18 cellular contexts compared by ENCODE assay signal in the genomic region with DNA sequence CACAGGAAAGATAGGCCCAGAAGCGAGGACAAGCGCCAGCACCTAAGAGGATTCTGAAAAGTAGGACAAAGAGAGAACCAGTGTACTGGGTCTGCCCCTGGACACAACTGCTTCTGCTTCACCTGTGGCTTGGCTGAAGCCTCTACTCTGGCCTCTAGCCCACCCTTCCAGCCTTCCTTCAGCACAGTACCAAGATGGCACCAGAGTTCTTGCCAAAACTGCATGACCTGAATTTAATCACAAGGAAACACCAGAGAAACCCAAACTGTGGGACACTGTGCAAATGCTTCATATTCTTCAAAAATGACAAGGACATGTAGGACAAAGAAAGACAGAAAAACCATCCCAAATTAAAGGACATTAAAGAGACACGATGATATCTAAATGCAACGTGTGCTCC.
DNase-seq lines count a peak whose midpoint lies in the region; FAIRE-seq lines count a peak whose summit lies in the region.
"Had no signal": no experiment of that assay in that cellular context is flagged by ENCODE, and none has a peak within 500 bp of the region (broad histone marks: within the 10 kb centered on the region; RNA-seq: fewer than 3 reads in every experiment).

No MANE protein-coding gene starts in this region.

- no peak overlapping the region for H3K9ac ChIP-seq in BLaER1
- H3K9ac ChIP-seq in neuronal stem cell (ENCODE audit: low read depth, low read length, poor library complexity): peak overlapping the region; percentile 24

- no CpG with 5 or more reads among the region's 4 CpGs for WGBS in neuronal stem cell (ENCODE audit: extremely low coverage in 2 of 2, insufficient read length in 2 of 2, insufficient replicate concordance in 1 of 2), 2 donors

- peaks cover 0 to 2% (median 2%) of the 10 kb centered on the region in 3 donors for H3K27me3 Mint-ChIP-seq in immature natural killer cell (ENCODE audit: low read depth in 3 of 3)
- H3K27me3 Mint-ChIP-seq: CD4-positive, CD25-positive, alpha-beta regulatory T cell had no signal

- DNase-seq in G401 (ENCODE audit: low spot score) (peak; percentile 72), immature natural killer cell (no peak), neuronal stem cell (ENCODE audit: low spot score) (no peak), HTR-8/SVneo (ENCODE audit: insufficient read length, low spot score) (no peak), NCI-H2171 treated with DMSO at 0.1 percent for 48 hours (lab: John Stamatoyannopoulos, UW) (no peak)
- DNase-seq in stimulated activated CD4-positive, alpha-beta T cell treated with anti-CD3 and anti-CD28 coated beads, Interleukin-15, amount 100 ng/mL, for 24 hours: no peak
- DNase-seq: Caco-2; CD4-positive, CD25-positive, alpha-beta regulatory T cell; CD8-positive, alpha-beta T cell; DMS153; DMS79; EL; GF-D8; H9 had no signal

- H3K4me3 Mint-ChIP-seq in immature natural killer cell: peak overlapping the region in 1 of 5 donors; percentile 66
- H3K4me3 Mint-ChIP-seq: CD4-positive, CD25-positive, alpha-beta regulatory T cell; CD8-positive, alpha-beta T cell; H9 had no signal

- peaks cover 42% of the 10 kb centered on the region for H3K4me1 ChIP-seq in BLaER1
- H3K4me1 ChIP-seq in neuronal stem cell (ENCODE audit: control insufficient read depth in 2 of 2, insufficient read depth in 1 of 2, low read depth in 1 of 2, low read length in 2 of 2): peaks cover 2 to 11% of the 10 kb centered on the region in 2 donors

- in situ Hi-C loops in G401 (cut with HindIII; ENCODE audit: low sequenced_read_pairs): no loop called here

- H3K36me3 ChIP-seq in BLaER1: peaks cover 85% of the 10 kb centered on the region
- H3K36me3 ChIP-seq in neuronal stem cell (replicated peaks in 1 of 2; ENCODE audit: control insufficient read depth in 2 of 2, insufficient read depth in 2 of 2, low read length in 2 of 2): peaks cover 19 to 85% of the 10 kb centered on the region in 2 donors

- no peak overlapping the region for H2AK5ac ChIP-seq in neuronal stem cell (ENCODE audit: low read depth, low read length)

- no peak overlapping the region for H2BK15ac ChIP-seq in neuronal stem cell (ENCODE audit: low read length)

- H4K91ac ChIP-seq in neuronal stem cell (ENCODE audit: low read depth, low read length, poor library complexity): no peak overlapping the region

- no peaks in the 10 kb centered on the region for H3K79me1 ChIP-seq in neuronal stem cell (ENCODE audit: low read depth, low read length)

- peaks cover 23 to 42% (median 29%) of the 10 kb centered on the region in 3 donors for H3K36me3 Mint-ChIP-seq in immature natural killer cell

- no peak overlapping the region for H2AFZ ChIP-seq in neuronal stem cell (ENCODE audit: low read length)

- no peak for FAIRE-seq in HTR-8/SVneo (lab: Jason Lieb, UNC)
- FAIRE-seq: GM12891, GM18507 had no signal

- no peak overlapping the region for H2BK120ac ChIP-seq in neuronal stem cell (ENCODE audit: low read depth, low read length)

- no peak overlapping the region for H3K4me3 ChIP-seq in BLaER1
- peak overlapping the region in 1 of 2 donors; percentile 20 for H3K4me3 ChIP-seq in neuronal stem cell (ENCODE audit: low read length in 2 of 2)

- H3K14ac ChIP-seq in neuronal stem cell (ENCODE audit: low read length): peak overlapping the region; percentile 2

- H3K4ac ChIP-seq in neuronal stem cell (ENCODE audit: low read length): no peak overlapping the region

- H3K23ac ChIP-seq in neuronal stem cell (ENCODE audit: low read depth, low read length, poor library complexity): no peak overlapping the region

- no peak overlapping the region for H2BK5ac ChIP-seq in neuronal stem cell (ENCODE audit: low read length)

- H3K9me3 Mint-ChIP-seq in immature natural killer cell: no peaks in the 10 kb centered on the region
- H3K9me3 Mint-ChIP-seq: CD8-positive, alpha-beta T cell; H9 had no signal

- H2BK12ac ChIP-seq in neuronal stem cell (ENCODE audit: low read length): no peak overlapping the region

- no peaks in the 10 kb centered on the region for H4K20me1 ChIP-seq in BLaER1

- H3K4me1 Mint-ChIP-seq in immature natural killer cell: peaks cover 89 to 94% of the 10 kb centered on the region in 2 donors

- H3K27ac ChIP-seq in BLaER1 (0 out of 2 replicates have a peak overlapping the region, but pooled peaks have one; percentile 32), neuronal stem cell (replicated peaks; ENCODE audit: low read length) (no peak overlapping the region)
- H3K27ac ChIP-seq: C4-2B had no signal

- H3K18ac ChIP-seq in neuronal stem cell (ENCODE audit: low read length): no peak overlapping the region

- no peaks in the 10 kb centered on the region for H3K9me3 ChIP-seq in BLaER1
- no peaks in the 10 kb centered on the region for H3K9me3 ChIP-seq in neuronal stem cell (replicated peaks in 1 of 2; ENCODE audit: control insufficient read depth in 2 of 2, insufficient read depth in 1 of 2, low read depth in 1 of 2, low read length in 2 of 2)
- H3K9me3 ChIP-seq: Caco-2 had no signal

- peak overlapping the region in 5 of 6 donors; percentile 43 to 95 (median 62) for H3K27ac Mint-ChIP-seq in immature natural killer cell
- H3K27ac Mint-ChIP-seq: CD8-positive, alpha-beta T cell had no signal

- H3K4me2 ChIP-seq in BLaER1: no peak overlapping the region
- H3K4me2 ChIP-seq in neuronal stem cell (ENCODE audit: insufficient read depth, low read length, poor library complexity, severe bottlenecking): no peak overlapping the region

- no peaks in the 10 kb centered on the region for H3K27me3 ChIP-seq in BLaER1
- H3K27me3 ChIP-seq in neuronal stem cell (ENCODE audit: control insufficient read depth in 3 of 3, insufficient read depth in 3 of 3, low read depth in 1 of 3, low read length in 3 of 3): no peaks in the 10 kb centered on the region

- no peak overlapping the region for H4K8ac ChIP-seq in neuronal stem cell (ENCODE audit: low read depth, low read length)
